ENCODE assay signal across 2 cellular contexts in the genomic region with DNA sequence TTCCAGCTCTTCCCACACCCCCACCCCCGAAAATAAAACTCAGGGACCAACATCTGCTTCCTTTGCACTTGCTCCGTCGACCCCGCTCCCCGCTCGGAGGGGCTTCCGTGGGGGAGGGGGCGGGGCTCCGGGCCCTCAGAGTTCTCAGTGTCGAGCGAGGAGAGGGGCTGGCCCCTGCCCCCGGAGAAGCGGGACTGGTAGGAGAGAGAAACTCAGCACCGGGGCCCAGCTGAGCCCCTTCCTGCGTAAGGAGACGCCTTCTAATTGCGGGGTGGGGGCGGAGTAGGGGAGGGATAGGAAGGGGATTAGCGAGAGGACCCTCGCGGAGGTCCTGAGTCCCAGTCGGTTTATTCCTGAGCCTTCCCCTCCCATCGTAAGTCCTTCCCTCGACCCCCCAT.
TF ChIP-seq lines count a peak whose summit lies in the region.

No MANE protein-coding gene starts in this region.

TF ChIP-seq in SK-N-SH, 30 proteins besides CTCF, POLR2A, EP300 and RAD21 (continued from another document):
- TF ChIP-seq, protein P1, sequence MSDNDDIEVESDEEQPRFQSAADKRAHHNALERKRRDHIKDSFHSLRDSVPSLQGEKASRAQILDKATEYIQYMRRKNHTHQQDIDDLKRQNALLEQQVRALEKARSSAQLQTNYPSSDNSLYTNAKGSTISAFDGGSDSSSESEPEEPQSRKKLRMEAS (IDR thresholded peaks at IDR 0.05; ENCODE audit: low read depth): no peak
- TF ChIP-seq, protein P2, sequence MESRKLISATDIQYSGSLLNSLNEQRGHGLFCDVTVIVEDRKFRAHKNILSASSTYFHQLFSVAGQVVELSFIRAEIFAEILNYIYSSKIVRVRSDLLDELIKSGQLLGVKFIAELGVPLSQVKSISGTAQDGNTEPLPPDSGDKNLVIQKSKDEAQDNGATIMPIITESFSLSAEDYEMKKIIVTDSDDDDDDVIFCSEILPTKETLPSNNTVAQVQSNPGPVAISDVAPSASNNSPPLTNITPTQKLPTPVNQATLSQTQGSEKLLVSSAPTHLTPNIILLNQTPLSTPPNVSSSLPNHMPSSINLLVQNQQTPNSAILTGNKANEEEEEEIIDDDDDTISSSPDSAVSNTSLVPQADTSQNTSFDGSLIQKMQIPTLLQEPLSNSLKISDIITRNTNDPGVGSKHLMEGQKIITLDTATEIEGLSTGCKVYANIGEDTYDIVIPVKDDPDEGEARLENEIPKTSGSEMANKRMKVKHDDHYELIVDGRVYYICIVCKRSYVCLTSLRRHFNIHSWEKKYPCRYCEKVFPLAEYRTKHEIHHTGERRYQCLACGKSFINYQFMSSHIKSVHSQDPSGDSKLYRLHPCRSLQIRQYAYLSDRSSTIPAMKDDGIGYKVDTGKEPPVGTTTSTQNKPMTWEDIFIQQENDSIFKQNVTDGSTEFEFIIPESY (IDR thresholded peaks at IDR 0.05; ENCODE audit: borderline replicate concordance, low read depth): no peak

TF ChIP-seq in SK-N-SH treated with all-trans-retinoic acid at 6 μM for 48 hours, 23 proteins besides CTCF, POLR2A, EP300 and RAD21 (continued from another document):
- TF ChIP-seq, protein P3, sequence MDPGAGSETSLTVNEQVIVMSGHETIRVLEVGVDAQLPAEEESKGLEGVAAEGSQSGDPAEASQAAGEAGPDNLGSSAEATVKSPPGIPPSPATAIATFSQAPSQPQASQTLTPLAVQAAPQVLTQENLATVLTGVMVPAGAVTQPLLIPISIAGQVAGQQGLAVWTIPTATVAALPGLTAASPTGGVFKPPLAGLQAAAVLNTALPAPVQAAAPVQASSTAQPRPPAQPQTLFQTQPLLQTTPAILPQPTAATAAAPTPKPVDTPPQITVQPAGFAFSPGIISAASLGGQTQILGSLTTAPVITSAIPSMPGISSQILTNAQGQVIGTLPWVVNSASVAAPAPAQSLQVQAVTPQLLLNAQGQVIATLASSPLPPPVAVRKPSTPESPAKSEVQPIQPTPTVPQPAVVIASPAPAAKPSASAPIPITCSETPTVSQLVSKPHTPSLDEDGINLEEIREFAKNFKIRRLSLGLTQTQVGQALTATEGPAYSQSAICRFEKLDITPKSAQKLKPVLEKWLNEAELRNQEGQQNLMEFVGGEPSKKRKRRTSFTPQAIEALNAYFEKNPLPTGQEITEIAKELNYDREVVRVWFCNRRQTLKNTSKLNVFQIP (CRISPR knock-in tag; IDR thresholded peaks at IDR 0.05; ENCODE audit: borderline replicate concordance, low read depth): no peak
- TF ChIP-seq GLIS3 (CRISPR knock-in tag; IDR thresholded peaks at IDR 0.05) (no peak), ESRRG (CRISPR knock-in tag; IDR thresholded peaks at IDR 0.05) (no peak), CSDC2 (CRISPR knock-in tag; IDR thresholded peaks at IDR 0.05) (no peak), TCF4 (CRISPR knock-in tag; IDR thresholded peaks at IDR 0.05; ENCODE audit: borderline replicate concordance) (no peak), ZFP30 (CRISPR knock-in tag; IDR thresholded peaks at IDR 0.05) (no peak), TOX (CRISPR knock-in tag; IDR thresholded peaks at IDR 0.05; ENCODE audit: borderline replicate concordance) (no peak), PPARA (CRISPR knock-in tag; IDR thresholded peaks at IDR 0.05; ENCODE audit: borderline replicate concordance) (no peak), BACH2 (CRISPR knock-in tag; IDR thresholded peaks at IDR 0.05; ENCODE audit: borderline replicate concordance) (no peak), ZNF70 (CRISPR knock-in tag; IDR thresholded peaks at IDR 0.05) (no peak), ZNF565 (CRISPR knock-in tag; conservative IDR thresholded peaks at IDR 0.05; ENCODE audit: low read depth) (no peak)
- TF ChIP-seq, protein P4, sequence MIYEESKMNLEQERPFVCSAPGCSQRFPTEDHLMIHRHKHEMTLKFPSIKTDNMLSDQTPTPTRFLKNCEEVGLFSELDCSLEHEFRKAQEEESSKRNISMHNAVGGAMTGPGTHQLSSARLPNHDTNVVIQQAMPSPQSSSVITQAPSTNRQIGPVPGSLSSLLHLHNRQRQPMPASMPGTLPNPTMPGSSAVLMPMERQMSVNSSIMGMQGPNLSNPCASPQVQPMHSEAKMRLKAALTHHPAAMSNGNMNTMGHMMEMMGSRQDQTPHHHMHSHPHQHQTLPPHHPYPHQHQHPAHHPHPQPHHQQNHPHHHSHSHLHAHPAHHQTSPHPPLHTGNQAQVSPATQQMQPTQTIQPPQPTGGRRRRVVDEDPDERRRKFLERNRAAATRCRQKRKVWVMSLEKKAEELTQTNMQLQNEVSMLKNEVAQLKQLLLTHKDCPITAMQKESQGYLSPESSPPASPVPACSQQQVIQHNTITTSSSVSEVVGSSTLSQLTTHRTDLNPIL (CRISPR knock-in tag; IDR thresholded peaks at IDR 0.05; ENCODE audit: low read depth): no peak
- TF ChIP-seq, protein P5, sequence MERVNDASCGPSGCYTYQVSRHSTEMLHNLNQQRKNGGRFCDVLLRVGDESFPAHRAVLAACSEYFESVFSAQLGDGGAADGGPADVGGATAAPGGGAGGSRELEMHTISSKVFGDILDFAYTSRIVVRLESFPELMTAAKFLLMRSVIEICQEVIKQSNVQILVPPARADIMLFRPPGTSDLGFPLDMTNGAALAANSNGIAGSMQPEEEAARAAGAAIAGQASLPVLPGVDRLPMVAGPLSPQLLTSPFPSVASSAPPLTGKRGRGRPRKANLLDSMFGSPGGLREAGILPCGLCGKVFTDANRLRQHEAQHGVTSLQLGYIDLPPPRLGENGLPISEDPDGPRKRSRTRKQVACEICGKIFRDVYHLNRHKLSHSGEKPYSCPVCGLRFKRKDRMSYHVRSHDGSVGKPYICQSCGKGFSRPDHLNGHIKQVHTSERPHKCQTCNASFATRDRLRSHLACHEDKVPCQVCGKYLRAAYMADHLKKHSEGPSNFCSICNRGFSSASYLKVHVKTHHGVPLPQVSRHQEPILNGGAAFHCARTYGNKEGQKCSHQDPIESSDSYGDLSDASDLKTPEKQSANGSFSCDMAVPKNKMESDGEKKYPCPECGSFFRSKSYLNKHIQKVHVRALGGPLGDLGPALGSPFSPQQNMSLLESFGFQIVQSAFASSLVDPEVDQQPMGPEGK (CRISPR knock-in tag; IDR thresholded peaks at IDR 0.05; ENCODE audit: borderline replicate concordance): no peak
- TF ChIP-seq, protein P6, sequence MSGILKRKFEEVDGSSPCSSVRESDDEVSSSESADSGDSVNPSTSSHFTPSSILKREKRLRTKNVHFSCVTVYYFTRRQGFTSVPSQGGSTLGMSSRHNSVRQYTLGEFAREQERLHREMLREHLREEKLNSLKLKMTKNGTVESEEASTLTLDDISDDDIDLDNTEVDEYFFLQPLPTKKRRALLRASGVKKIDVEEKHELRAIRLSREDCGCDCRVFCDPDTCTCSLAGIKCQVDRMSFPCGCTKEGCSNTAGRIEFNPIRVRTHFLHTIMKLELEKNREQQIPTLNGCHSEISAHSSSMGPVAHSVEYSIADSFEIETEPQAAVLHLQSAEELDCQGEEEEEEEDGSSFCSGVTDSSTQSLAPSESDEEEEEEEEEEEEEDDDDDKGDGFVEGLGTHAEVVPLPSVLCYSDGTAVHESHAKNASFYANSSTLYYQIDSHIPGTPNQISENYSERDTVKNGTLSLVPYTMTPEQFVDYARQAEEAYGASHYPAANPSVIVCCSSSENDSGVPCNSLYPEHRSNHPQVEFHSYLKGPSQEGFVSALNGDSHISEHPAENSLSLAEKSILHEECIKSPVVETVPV (CRISPR knock-in tag; IDR thresholded peaks at IDR 0.05): no peak
